Comparison of ENCODE assay signal across 27 cellular contexts in genomic region chr22:47564158-47564450, GRCh38.
"Had no signal": no experiment of that assay in that cellular context is flagged by ENCODE, and none has a peak within 500 bp of the region (broad histone marks: within the 10 kb centered on the region; RNA-seq: fewer than 3 reads in every experiment).

No MANE protein-coding gene starts in this region.

- H3K27ac ChIP-seq: brain microvascular endothelial cell, SJCRH30, SK-N-MC, WERI-Rb-1 had no signal

- H3K36me3 ChIP-seq: brain microvascular endothelial cell, SJCRH30, WERI-Rb-1 had no signal

- ATAC-seq: activated T-cell treated with anti-CD3 and anti-CD28 coated beads, Interleukin-2, amount 50 U/mL, for 72 hours; activated T-helper 17 cell treated with anti-CD3 and anti-CD28 coated beads, Interleukin-2, amount 50 U/mL, for 72 hours had no signal

- DNase-seq: activated CD4-positive, alpha-beta memory T cell treated with anti-CD3 and anti-CD28 coated beads, Interleukin-2, amount 10 ng/mL, durations not matched to agents 7 days and 5 days; activated CD4-positive, alpha-beta T cell treated with anti-CD3 and anti-CD28 coated beads for 1 hour; activated CD4-positive, alpha-beta T cell treated with anti-CD3 and anti-CD28 coated beads for 48 hours; activated CD4-positive, CD25-positive, alpha-beta regulatory T cell; activated effector memory CD4-positive, alpha-beta T cell treated with anti-CD3 and anti-CD28 coated beads, Interleukin-2, amount 50 U/mL, for 16 hours; activated naive CD4-positive, alpha-beta T cell; activated naive CD4-positive, alpha-beta T cell treated with anti-CD3 and anti-CD28 coated beads, Interleukin-2, amount 50 U/mL, for 16 hours; activated naive CD8-positive, alpha-beta T cell treated with anti-CD3 and anti-CD28 coated beads for 36 hours; activated T-cell treated with anti-CD3 and anti-CD28 coated beads, Interleukin-2, amount 50 U/mL, for 72 hours; amniotic stem cell; brain microvascular endothelial cell; central memory CD4-positive, alpha-beta T cell; Karpas-422; KBM-7; NCI-H1105; NCI-H1694; NCI-H2081 treated with DMSO at 0.1 percent for 48 hours; NCI-H226; NCI-H446 treated with DMSO at 0.1 percent for 48 hours; NCI-H524; NCI-H774; OCI-M1; T1000; WERI-Rb-1 had no signal

- H3K4me1 ChIP-seq: SJCRH30 had no signal

- H3K4me3 ChIP-seq: SJCRH30, SK-N-MC had no signal

- H3K9me3 ChIP-seq: SJCRH30 had no signal

- H3K27me3 ChIP-seq: brain microvascular endothelial cell, SJCRH30 had no signal
